ENCODE assay signal across 8 cellular contexts in the genomic region with DNA sequence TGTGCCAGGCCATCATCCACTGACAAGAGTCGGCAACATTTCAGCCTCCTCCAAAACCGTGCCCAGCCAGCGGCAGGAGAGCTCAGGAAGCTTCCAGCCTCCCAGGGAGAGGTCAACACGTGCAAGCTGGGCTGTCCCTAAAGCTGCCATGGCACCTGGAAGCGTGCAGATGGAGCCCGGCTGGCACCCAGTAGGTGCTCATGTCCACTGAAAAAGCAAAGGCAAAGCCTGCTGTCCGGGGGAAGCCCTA. TPM values are rescaled to one million over a fixed set of nuclear protein-coding genes. Genes with fewer than 3 reads are reported as not detected.
DNase-seq lines count a peak whose midpoint lies in the region; ATAC-seq and TF ChIP-seq lines count a peak whose summit lies in the region.

No MANE protein-coding gene starts in this region.

- H3K36me3 ChIP-seq in HAP-1 (replicated peaks) (peaks cover 16% of the 10 kb centered on the region), right atrium auricular region (no peaks in the 10 kb centered on the region), spleen (no peaks in the 10 kb centered on the region)

- in situ Hi-C loops in HAP-1 (cut with MboI; ENCODE audit: low sequenced_read_pairs): no loop called here

- H3K27ac Mint-ChIP-seq in activated B cell treated with CpG ODN at 0.5 μM for 24 hours: no peak overlapping the region

- DNase-seq in HAP-1 (ENCODE audit: low spot score in 2 of 2) (no peak), activated B cell treated with CpG ODN at 0.5 μM for 24 hours (no peak), right atrium auricular region (ENCODE audit: low spot score) (no peak), spleen (peak; percentile 78), SHP77 (lab: John Stamatoyannopoulos, UW) (no peak), NCI-H345 treated with DMSO at 0.1 percent for 48 hours (lab: John Stamatoyannopoulos, UW; ENCODE audit: unreplicated experiment) (no peak), NCI-H2227 treated with DMSO at 0.1 percent for 48 hours (lab: John Stamatoyannopoulos, UW) (no peak)

- no peak for ATAC-seq in activated B cell treated with CpG ODN at 0.5 μM for 24 hours (ENCODE audit: low read depth)
- ATAC-seq in GM21723 (IDR thresholded peaks at IDR 0.05; ENCODE audit: unreplicated experiment): no peak

- H3K27me3 ChIP-seq in HAP-1 (ENCODE audit: low read depth): no peaks in the 10 kb centered on the region
- H3K27me3 ChIP-seq in right atrium auricular region: no peaks in the 10 kb centered on the region
- peaks cover 0 to 33% (median 0%) of the 10 kb centered on the region in 7 donors for H3K27me3 ChIP-seq in spleen (replicated peaks in 1 of 7)

- H3K4me3 Mint-ChIP-seq in activated B cell treated with CpG ODN at 0.5 μM for 24 hours: peak overlapping the region; percentile 78

- H3K4me1 ChIP-seq in HAP-1 (peaks cover 18% of the 10 kb centered on the region), right atrium auricular region (peaks cover 0 to 68% of the 10 kb centered on the region in 2 donors), spleen (peaks cover 13 to 82% (median 72%) of the 10 kb centered on the region in 6 donors)

- POLR2A ChIA-PET in activated B cell treated with CpG ODN at 0.5 μM for 24 hours (lab: Charles Lee): interaction anchor here (0.8 to 5.2 kb wide), 3 partner anchors 15 to 25 kb away, joined by 3 to 55 read pairs (median 44); no protein-coding TSS in a partner anchor

- no peak for TF ChIP-seq POLR2A in spleen (IDR thresholded peaks at IDR 0.05)

- TF ChIP-seq CTCF in activated B cell treated with CpG ODN at 0.5 μM for 24 hours (IDR thresholded peaks at IDR 0.05): no peak
- TF ChIP-seq CTCF in right atrium auricular region (IDR thresholded peaks at IDR 0.05): no peak
- no peak for TF ChIP-seq CTCF in spleen (IDR thresholded peaks at IDR 0.05 in 8 of 11, conservative IDR thresholded peaks at IDR 0.05 in 3 of 11)

- CTCF ChIA-PET in activated B cell treated with CpG ODN at 0.5 μM for 24 hours (lab: Charles Lee): interaction anchor here (4.9 kb wide), 1 partner anchor 52 kb away, joined by 37 read pairs; no protein-coding TSS in a partner anchor

- H3K4me3 ChIP-seq in HAP-1 (peak overlapping the region; percentile 67), right atrium auricular region (peak overlapping the region; percentile 58 to 68), spleen (peak overlapping the region in 6 of 8 donors; percentile 38 to 86 (median 61))

- H3K9me3 Mint-ChIP-seq in activated B cell treated with CpG ODN at 0.5 μM for 24 hours: no peaks in the 10 kb centered on the region

- H3K4me1 Mint-ChIP-seq in activated B cell treated with CpG ODN at 0.5 μM for 24 hours: peaks cover 76% of the 10 kb centered on the region

- no peaks in the 10 kb centered on the region for H3K27me3 Mint-ChIP-seq in activated B cell treated with CpG ODN at 0.5 μM for 24 hours

- 27 to 75% (median 64%) methylated on average over 3 to 7 of the region's 7 CpGs for WGBS in spleen, 5 donors

- H3K9me3 ChIP-seq in HAP-1 (no peaks in the 10 kb centered on the region), right atrium auricular region (no peaks in the 10 kb centered on the region), spleen (no peaks in the 10 kb centered on the region)

- peak overlapping the region; percentile 89 to 97 for H3K27ac ChIP-seq in right atrium auricular region
- peak overlapping the region in 7 of 8 donors; percentile 10 to 86 (median 78) for H3K27ac ChIP-seq in spleen

- intact Hi-C loops in activated B cell treated with CpG ODN at 0.5 μM for 24 hours (cut with micrococcal nuclease): loop anchor here (5.0 kb wide), 1 partner anchor 34 kb away; no protein-coding TSS in a partner anchor
- intact Hi-C loops in spleen (cut with DNase I; ENCODE audit: low total_unique reads): no loop called here

- peaks cover 9% of the 10 kb centered on the region for H3K36me3 Mint-ChIP-seq in activated B cell treated with CpG ODN at 0.5 μM for 24 hours (ENCODE audit: low read depth)

RNA-seq across cellular contexts. Expression of a gene that starts 14.4 kb away (rescaled TPM):
- total RNA-seq in activated B cell treated with CpG ODN at 0.5 μM for 24 hours (not detected in 2 replicates), right atrium auricular region (under 1 TPM in 1 of 2 donors, not detected in 1; 0.30 TPM), spleen (not detected)
- under 1 TPM; 0.05 to 0.16 (median 0.11) TPM for polyA plus RNA-seq in spleen
